ENCODE assay signal across 8 cellular contexts in genomic region chr17:79836952-79837887, GRCh38. TPM values are rescaled to one million over a fixed set of nuclear protein-coding genes. Genes with fewer than 3 reads are reported as not detected.
DNase-seq lines count a peak whose midpoint lies in the region; ATAC-seq, FAIRE-seq and TF ChIP-seq lines count a peak whose summit lies in the region.

No MANE protein-coding gene starts in this region.

- in situ Hi-C loops in Panc1 (cut with HindIII; ENCODE audit: low pct_unique_long_range_greater_than_20kb, low sequenced_read_pairs), result no loop called here

- ATAC-seq in Panc1 (peak; percentile 35), left colon (peak; percentile 61), GM21381 (IDR thresholded peaks at IDR 0.05; ENCODE audit: unreplicated experiment) (no peak)
- peak; percentile 71 to 74 for ATAC-seq in stimulated activated naive B cell treated with anti-CD40 and anti-IgM and Interleukin-4, amounts not matched to agents 10 μg/mL and 1 μg/mL and 100 μg/mL, for 72 hours (replicated peaks)

- no peak for TF ChIP-seq CTCF in Panc1 (IDR thresholded peaks at IDR 0.05)
- peak in 2 of 3 donors; percentile 9 to 32 for TF ChIP-seq CTCF in breast epithelium (IDR thresholded peaks at IDR 0.05)

- H3K4me1 Mint-ChIP-seq in stimulated activated naive B cell treated with anti-CD40 and anti-IgM and Interleukin-4, amounts not matched to agents 10 μg/mL and 1 μg/mL and 100 μg/mL, for 72 hours, result peaks cover 24 to 57% of the 10 kb centered on the region in 2 donors

- FAIRE-seq in H54 (lab: Jason Lieb, UNC), result no peak

- no peaks in the 10 kb centered on the region for H3K9me3 Mint-ChIP-seq in stimulated activated naive B cell treated with anti-CD40 and anti-IgM and Interleukin-4, amounts not matched to agents 10 μg/mL and 1 μg/mL and 100 μg/mL, for 72 hours

- DNase-seq in DMS114 treated with DMSO at 0.1 percent for 48 hours (lab: John Stamatoyannopoulos, UW; ENCODE audit: unreplicated experiment) (peak; percentile 22), H54 (ENCODE audit: insufficient read length, low spot score) (peak; percentile 63), Panc1 (ENCODE audit: low read depth, low spot score) (no peak), breast epithelium (ENCODE audit: low spot score in 2 of 2) (peak; percentile 89 to 91), left colon (peak; percentile 90 to 93), NCI-H446 treated with DMSO at 0.1 percent for 48 hours (lab: John Stamatoyannopoulos, UW) (no peak)
- DNase-seq in stimulated activated naive B cell treated with anti-CD40 and anti-IgM and Interleukin-4, amounts not matched to agents 10 μg/mL and 1 μg/mL and 100 μg/mL, for 72 hours, result peak; percentile 82

- H3K4me1 ChIP-seq in Panc1 (ENCODE audit: control insufficient read depth, insufficient read depth, low read length) (peaks cover 42% of the 10 kb centered on the region), breast epithelium (peaks cover 23 to 45% of the 10 kb centered on the region in 2 donors)

- peaks cover 23 to 31% of the 10 kb centered on the region in 2 donors for H3K36me3 Mint-ChIP-seq in stimulated activated naive B cell treated with anti-CD40 and anti-IgM and Interleukin-4, amounts not matched to agents 10 μg/mL and 1 μg/mL and 100 μg/mL, for 72 hours

- no peaks in the 10 kb centered on the region for H3K9me3 ChIP-seq in Panc1 (ENCODE audit: control insufficient read depth, insufficient read depth, low read depth, low read length)
- no peaks in the 10 kb centered on the region for H3K9me3 ChIP-seq in breast epithelium

- peak overlapping the region; percentile 65 to 97 for H3K4me3 ChIP-seq in Panc1 (ENCODE audit: low read depth in 2 of 2, low read length in 2 of 2)
- peak overlapping the region; percentile 74 to 96 (median 80) for H3K4me3 ChIP-seq in breast epithelium

- TF ChIP-seq POLR2A in H54 (IDR thresholded peaks at IDR 0.05; ENCODE audit: low read depth, low read length) (no peak), breast epithelium (IDR thresholded peaks at IDR 0.05) (no peak)

- H3K27me3 ChIP-seq in Panc1 (ENCODE audit: control insufficient read depth, insufficient read depth, low read length) (no peaks in the 10 kb centered on the region), breast epithelium (peaks cover 8 to 25% of the 10 kb centered on the region in 2 donors)

- H3K27ac Mint-ChIP-seq in stimulated activated naive B cell treated with anti-CD40 and anti-IgM and Interleukin-4, amounts not matched to agents 10 μg/mL and 1 μg/mL and 100 μg/mL, for 72 hours, result peak overlapping the region; percentile 94

- POLR2A ChIA-PET in Panc1 (lab: Charles Lee), result no interaction called here

- H3K27ac ChIP-seq in Panc1 (ENCODE audit: low read length) (peak overlapping the region; percentile 75), breast epithelium (peak overlapping the region; percentile 62 to 92)

- no TSS peak for BruUV-seq in Panc1 (replicated peaks; lab: Mats Ljungman, UMichigan)

- CTCF ChIA-PET in Panc1 (lab: Charles Lee), result interaction anchor here (0.6 to 1.8 kb wide), 3 partner anchors 9 to 47 kb away, joined by 3 to 12 read pairs (median 3); no protein-coding TSS in a partner anchor

- peak overlapping the region; percentile 93 to 94 for H3K4me3 Mint-ChIP-seq in stimulated activated naive B cell treated with anti-CD40 and anti-IgM and Interleukin-4, amounts not matched to agents 10 μg/mL and 1 μg/mL and 100 μg/mL, for 72 hours

- peaks cover 9% of the 10 kb centered on the region for H3K36me3 ChIP-seq in Panc1 (ENCODE audit: control insufficient read depth, insufficient read depth, low read length)
- H3K36me3 ChIP-seq in breast epithelium, result no peaks in the 10 kb centered on the region

- H3K27me3 Mint-ChIP-seq in stimulated activated naive B cell treated with anti-CD40 and anti-IgM and Interleukin-4, amounts not matched to agents 10 μg/mL and 1 μg/mL and 100 μg/mL, for 72 hours, result peaks cover 15 to 25% of the 10 kb centered on the region in 2 donors

- intact Hi-C loops in Panc1 (cut with micrococcal nuclease; ENCODE audit: unreplicated experiment) (loop anchor here (5.0 to 10.0 kb wide), 2 partner anchors 92 to 150 kb away; no protein-coding TSS in a partner anchor), breast epithelium (cut with DNase I; ENCODE audit: low total_unique reads) (loop anchor here (5.0 kb wide), 1 partner anchor 1550 kb away; no protein-coding TSS in a partner anchor), left colon (cut with DNase I, micrococcal nuclease) (loop anchor here in 1 of 2 donors (5.0 kb wide), 1 partner anchor 35 kb away; no protein-coding TSS in a partner anchor)

RNA-seq across cellular contexts. Expression of gene CBX4, which starts 2.0 kb away (rescaled TPM):
- total RNA-seq in Panc1 (2021; ENCODE audit: unreplicated experiment) (48.6 TPM), breast epithelium (10 to 100 TPM; 11.5 to 20.6 (median 13.4) TPM), left colon (10 to 100 TPM; 12.1 to 14.5 TPM)
- polyA plus RNA-seq in Panc1 (2012; ENCODE audit: insufficient read length), result 39.2 TPM

RNA-seq across cellular contexts. Expression of gene CBX8, which starts 40.3 kb away (rescaled TPM):
- total RNA-seq in Panc1 (2021; ENCODE audit: unreplicated experiment) (15.3 TPM), breast epithelium (1 to 10 TPM; 1.9 to 9.2 (median 6.7) TPM), left colon (1 to 10 TPM; 4.0 to 6.5 TPM)
- polyA plus RNA-seq in Panc1 (2012; ENCODE audit: insufficient read length), result 17.3 TPM

RNA-seq across cellular contexts. Expression of gene CBX2, which starts 59.3 kb away (rescaled TPM):
- total RNA-seq in Panc1 (2021; ENCODE audit: unreplicated experiment) (9.0 TPM), breast epithelium (1 to 10 TPM; 1.2 to 2.2 (median 2.0) TPM), left colon (under 1 TPM; 0.49 to 0.78 TPM)
- 5.9 TPM for polyA plus RNA-seq in Panc1 (2012; ENCODE audit: insufficient read length)

Comparison
In these comparisons a context has a peak if more than half of its experiments do, and no peak if none do; other contexts are left out.
1. DNase-seq: peak in DMS114 treated with DMSO at 0.1 percent for 48 hours (single experiment), H54 (single experiment), breast epithelium (2 of 2), left colon (2 of 2) and stimulated activated naive B cell treated with anti-CD40 and anti-IgM and Interleukin-4, amounts not matched to agents 10 μg/mL and 1 μg/mL and 100 μg/mL, for 72 hours (single experiment); none in Panc1 (single experiment) and NCI-H446 treated with DMSO at 0.1 percent for 48 hours (single experiment).